8 cellular contexts compared by ENCODE assay signal in the genomic region with DNA sequence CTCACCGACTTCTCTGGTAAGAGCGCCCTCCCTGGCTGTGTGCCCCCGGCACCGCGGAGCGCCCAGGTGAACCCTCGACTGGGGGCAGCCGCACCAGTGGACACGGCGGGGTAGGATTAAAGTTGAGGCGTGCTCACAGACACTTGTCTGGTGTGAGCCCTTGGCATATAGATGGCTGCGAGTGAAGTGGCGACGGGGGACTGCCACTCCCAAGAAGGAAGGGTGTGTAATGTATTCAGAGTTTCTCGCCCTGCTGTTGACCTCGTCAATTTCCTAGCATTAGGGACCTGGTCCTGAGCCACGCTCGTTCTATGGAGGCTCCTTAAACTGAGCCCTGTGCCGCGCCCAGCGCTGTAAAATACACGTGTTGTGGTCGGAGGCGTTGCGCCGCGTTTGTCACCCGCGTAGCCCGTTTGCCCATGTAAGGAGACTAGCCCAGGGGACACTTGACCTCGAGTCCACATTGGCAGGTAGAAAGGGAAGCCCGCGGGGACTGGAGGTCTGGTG. TPM values are rescaled to one million over a fixed set of nuclear protein-coding genes. Genes with fewer than 3 reads are reported as not detected.
A peak's percentile ranks its signal among the peaks of the same experiment; 100 is the strongest.
DNase-seq lines count a peak whose midpoint lies in the region; ATAC-seq and TF ChIP-seq lines count a peak whose summit lies in the region.

No MANE protein-coding gene starts in this region.

- DNase-seq in COLO668 (lab: John Stamatoyannopoulos, UW; ENCODE audit: unreplicated experiment) (peak; percentile 37), Panc1 (ENCODE audit: low read depth, low spot score) (no peak), dorsolateral prefrontal cortex (peak in 7 of 10 donors; percentile 22 to 56 (median 37)), midbrain (lab: John Stamatoyannopoulos, UW) (peak; percentile 16), type B pancreatic cell (ENCODE audit: extremely low spot score, unreplicated experiment) (no peak), MV-4-11 (lab: John Stamatoyannopoulos, UW) (no peak)
- DNase-seq in stimulated activated naive CD4-positive, alpha-beta T cell treated with Interleukin-2 at 50 U/mL for 16 hours (lab: John Stamatoyannopoulos, UW) = no peak

- H3K27me3 Mint-ChIP-seq in type B pancreatic cell = peaks cover 82% of the 10 kb centered on the region

- peak; percentile 56 for ATAC-seq in Panc1
- ATAC-seq in GM18873 (IDR thresholded peaks at IDR 0.05; ENCODE audit: low FRiP score, unreplicated experiment) = no peak

- H3K9me3 Mint-ChIP-seq in type B pancreatic cell = no peaks in the 10 kb centered on the region

- in situ Hi-C loops in Panc1 (cut with HindIII; ENCODE audit: low pct_unique_long_range_greater_than_20kb, low sequenced_read_pairs) = no loop called here

- CTCF ChIA-PET in Panc1 (lab: Charles Lee) = interaction anchor here (0.6 kb wide), 1 partner anchor 52 kb away, joined by 3 read pairs; no protein-coding TSS in a partner anchor

- H3K4me3 ChIP-seq in Panc1 (ENCODE audit: low read depth in 2 of 2, low read length in 2 of 2) (peak overlapping the region; percentile 43 to 58), dorsolateral prefrontal cortex (peak overlapping the region; percentile 61 to 92 (median 81))

- H3K4me1 Mint-ChIP-seq in type B pancreatic cell (ENCODE audit: unreplicated experiment) = peaks cover 4% of the 10 kb centered on the region

- H3K27ac ChIP-seq in Panc1 (ENCODE audit: low read length) = no peak overlapping the region
- H3K27ac ChIP-seq in dorsolateral prefrontal cortex = peak overlapping the region; percentile 86 to 100 (median 99)

- peak overlapping the region; percentile 89 for H3K4me3 Mint-ChIP-seq in type B pancreatic cell

- POLR2A ChIA-PET in Panc1 (lab: Charles Lee) = no interaction called here

- intact Hi-C loops in Panc1 (cut with micrococcal nuclease; ENCODE audit: unreplicated experiment) (loop anchor here (5.0 kb wide), 1 partner anchor 149 kb away; no protein-coding TSS in a partner anchor), dorsolateral prefrontal cortex (cut with DNase I) (loop anchor here (2.0 to 5.0 kb wide), 4 partner anchors 14 to 314 kb away; no protein-coding TSS in a partner anchor)

- BruUV-seq in Panc1 (replicated peaks; lab: Mats Ljungman, UMichigan) = no TSS peak

- H3K9me3 ChIP-seq in Panc1 (ENCODE audit: control insufficient read depth, insufficient read depth, low read depth, low read length) = no peaks in the 10 kb centered on the region

- no peaks in the 10 kb centered on the region for H3K36me3 ChIP-seq in Panc1 (ENCODE audit: control insufficient read depth, insufficient read depth, low read length)

- H3K4me1 ChIP-seq in Panc1 (ENCODE audit: control insufficient read depth, insufficient read depth, low read length) = peaks cover 4% of the 10 kb centered on the region; the same call in 1 of the 2 replicates

- TF ChIP-seq CTCF in Panc1 (IDR thresholded peaks at IDR 0.05) (peak; percentile 45; the same call in 1 of the 2 replicates), dorsolateral prefrontal cortex (IDR thresholded peaks at IDR 0.05 in 54 of 56, conservative IDR thresholded peaks at IDR 0.05 in 2 of 56; ENCODE audit: low read depth in 1 of 56, partially characterized antibody in 56 of 56) (peak in 20 of 56 donors; percentile 1 to 34 (median 14)), type B pancreatic cell (conservative IDR thresholded peaks at IDR 0.05) (no peak)

- H3K27me3 ChIP-seq in Panc1 (ENCODE audit: control insufficient read depth, insufficient read depth, low read length) (peaks cover 2% of the 10 kb centered on the region; the same call in 1 of the 2 replicates), dorsolateral prefrontal cortex (no peaks in the 10 kb centered on the region)

- H3K27ac Mint-ChIP-seq in type B pancreatic cell = peak overlapping the region; percentile 68

- H3K36me3 Mint-ChIP-seq in type B pancreatic cell = no peaks in the 10 kb centered on the region

RNA-seq across cellular contexts. Expression of a gene that starts 0.5 kb away (rescaled TPM):
- total RNA-seq in Panc1 (2021; ENCODE audit: unreplicated experiment) (2.8 TPM), dorsolateral prefrontal cortex (10 to 100 TPM; 15.9 to 52.5 (median 27.2) TPM), type B pancreatic cell (ENCODE audit: low replicate concordance) (0.63 and 1.2 TPM in 2 replicates)
- polyA plus RNA-seq in Panc1 (2012; ENCODE audit: insufficient read length) = 3.7 TPM

RNA-seq across cellular contexts. Expression of a gene that starts 20.2 kb away (rescaled TPM):
- total RNA-seq in Panc1 (2021; ENCODE audit: unreplicated experiment) (18.1 TPM), dorsolateral prefrontal cortex (10 to 100 TPM; 16.2 to 31.0 (median 22.1) TPM), type B pancreatic cell (ENCODE audit: low replicate concordance) (18.5 and 19.9 TPM in 2 replicates)
- 14.6 TPM for polyA plus RNA-seq in Panc1 (2012; ENCODE audit: insufficient read length)

Comparison
In these comparisons a context has a peak if more than half of its experiments do, and no peak if none do; other contexts are left out.
1. DNase-seq: peak in COLO668 (single experiment), dorsolateral prefrontal cortex (7 of 10) and midbrain (single experiment); none in Panc1 (single experiment), type B pancreatic cell (single experiment), MV-4-11 (single experiment) and stimulated activated naive CD4-positive, alpha-beta T cell treated with Interleukin-2 at 50 U/mL for 16 hours (single experiment).